ENCODE assay signal across 21 cellular contexts in genomic region chr16:52825882-52826281, GRCh38.
DNase-seq lines count a peak whose midpoint lies in the region; ATAC-seq and TF ChIP-seq lines count a peak whose summit lies in the region.
"Had no signal": no experiment of that assay in that cellular context is flagged by ENCODE, and none has a peak within 500 bp of the region (broad histone marks: within the 10 kb centered on the region; RNA-seq: fewer than 3 reads in every experiment).

No MANE protein-coding gene starts in this region.

- H3K9me2 ChIP-seq in GM23338 (ENCODE audit: insufficient read depth), result no peaks in the 10 kb centered on the region

- H3K4me1 Mint-ChIP-seq in GM23338, result no peaks in the 10 kb centered on the region
- H3K4me1 Mint-ChIP-seq: CD8-positive, alpha-beta memory T cell; WTC11 had no signal

- peak; percentile 9 for DNase-seq in A673 (ENCODE audit: low spot score)
- DNase-seq in Jurkat, Clone E6-1 (ENCODE audit: low read depth, low spot score), result peak; percentile 17
- peak; percentile 92 for DNase-seq in NCI-H2171 treated with DMSO at 0.1 percent for 48 hours (lab: John Stamatoyannopoulos, UW)
- peak; percentile 24 for DNase-seq in SK-N-DZ (ENCODE audit: low spot score)
- DNase-seq in GM23338 (ENCODE audit: low spot score), result no peak
- no peak for DNase-seq in Right ventricle myocardium superior
- DNase-seq in NCI-H146 (lab: John Stamatoyannopoulos, UW), result no peak
- DNase-seq: CD8-positive, alpha-beta memory T cell; GDM1; MV-4-11; SIG-M5; stimulated activated CD4-positive, alpha-beta T cell treated with anti-CD3 and anti-CD28 coated beads, Interleukin-2, amount 100 ng/mL, for 48 hours; substantia nigra; T-helper 2 cell had no signal

- H3K27me3 ChIP-seq in A673 (replicated peaks; ENCODE audit: insufficient read depth, low read depth, low read length, poor library complexity) (no peaks in the 10 kb centered on the region), GM23338 (ENCODE audit: insufficient read depth) (no peaks in the 10 kb centered on the region)
- H3K27me3 ChIP-seq: body of pancreas had no signal

- ATAC-seq in GM23338, result no peak
- ATAC-seq in HG03280 (IDR thresholded peaks at IDR 0.05; ENCODE audit: unreplicated experiment), result no peak
- ATAC-seq in Right ventricle myocardium superior (ENCODE audit: poor library complexity), result no peak
- ATAC-seq: body of pancreas, HepG2, left lobe of liver, WTC11 had no signal

- no peaks in the 10 kb centered on the region for H3K9me3 Mint-ChIP-seq in GM23338

- CTCF ChIA-PET in A673 (lab: Charles Lee), result no interaction called here

- intact Hi-C loops in A673 (cut with micrococcal nuclease; ENCODE audit: unreplicated experiment), result no loop called here
- intact Hi-C loops in Right ventricle myocardium superior (cut with DNase I), result no loop called here

- H3K4me3 Mint-ChIP-seq in GM23338, result no peak overlapping the region
- H3K4me3 Mint-ChIP-seq: activated naive CD8-positive, alpha-beta T cell; CD8-positive, alpha-beta memory T cell; WTC11 had no signal

- H3K27ac Mint-ChIP-seq in GM23338, result no peak overlapping the region
- H3K27ac Mint-ChIP-seq: activated naive CD8-positive, alpha-beta T cell; CD8-positive, alpha-beta memory T cell; WTC11 had no signal

- H3K36me3 Mint-ChIP-seq in GM23338 (ENCODE audit: low read depth), result no peaks in the 10 kb centered on the region
- H3K36me3 Mint-ChIP-seq: activated naive CD8-positive, alpha-beta T cell; CD8-positive, alpha-beta memory T cell; WTC11 had no signal

- H3K4me3 ChIP-seq in A673 (ENCODE audit: low read depth, low read length, poor library complexity, severe bottlenecking) (no peak overlapping the region), GM23338 (no peak overlapping the region)
- H3K4me3 ChIP-seq in Jurkat, Clone E6-1 (ENCODE audit: low read length), result no peak overlapping the region
- H3K4me3 ChIP-seq: body of pancreas, coronary artery had no signal

- H3K4me1 ChIP-seq in A673 (ENCODE audit: insufficient read depth, low read length, poor library complexity, severe bottlenecking) (no peaks in the 10 kb centered on the region), GM23338 (ENCODE audit: insufficient read depth) (no peaks in the 10 kb centered on the region)
- H3K4me1 ChIP-seq: body of pancreas had no signal

- TF ChIP-seq CTCF in A673 (conservative IDR thresholded peaks at IDR 0.05; ENCODE audit: low read depth, low read length) (no peak), GM23338 (conservative IDR thresholded peaks at IDR 0.05; ENCODE audit: low read depth in 2 of 2) (no peak)

- BruUV-seq in A673 (replicated peaks; lab: Mats Ljungman, UMichigan), result no TSS peak

- H3K4me2 ChIP-seq in GM23338, result no peak overlapping the region

- no peaks in the 10 kb centered on the region for H3K27me3 Mint-ChIP-seq in GM23338 (ENCODE audit: insufficient read depth, low read depth, poor library complexity)
- H3K27me3 Mint-ChIP-seq: activated naive CD8-positive, alpha-beta T cell had no signal

- H3K79me2 ChIP-seq in GM23338 (replicated peaks; ENCODE audit: insufficient read depth), result no peaks in the 10 kb centered on the region

- no peak overlapping the region for H3K27ac ChIP-seq in A673 (ENCODE audit: low read depth, low read length, poor library complexity, severe bottlenecking)
- H3K27ac ChIP-seq in GM23338 (ENCODE audit: low read depth), result no peak overlapping the region
- H3K27ac ChIP-seq: body of pancreas, coronary artery had no signal

- H4K20me1 ChIP-seq in GM23338 (replicated peaks; ENCODE audit: insufficient read depth), result no peaks in the 10 kb centered on the region

- no peaks in the 10 kb centered on the region for H3K9me3 ChIP-seq in A673 (ENCODE audit: low read depth, low read length, poor library complexity, severe bottlenecking)
- H3K9me3 ChIP-seq: body of pancreas had no signal

- H3F3A ChIP-seq in GM23338 (replicated peaks; ENCODE audit: low read depth), result no peaks in the 10 kb centered on the region

- POLR2A ChIA-PET in A673 (lab: Charles Lee; ENCODE audit: low non-redundant PET), result no interaction called here

- no peaks in the 10 kb centered on the region for H3K36me3 ChIP-seq in A673 (ENCODE audit: insufficient read depth, low read length, poor library complexity, severe bottlenecking)
- no peaks in the 10 kb centered on the region for H3K36me3 ChIP-seq in GM23338 (ENCODE audit: insufficient read depth)

- no peak overlapping the region for H2AFZ ChIP-seq in GM23338

TF ChIP-seq in GM23338, 12 proteins besides CTCF, POLR2A, EP300 and RAD21 (continues in another document):
- TF ChIP-seq ZNF462 (CRISPR knock-in tag; IDR thresholded peaks at IDR 0.05) (no peak), EZH2 (IDR thresholded peaks at IDR 0.05; ENCODE audit: low read depth, unreplicated experiment) (no peak), ETS1 (IDR thresholded peaks at IDR 0.05) (no peak), POLR2AphosphoS5 (IDR thresholded peaks at IDR 0.05; ENCODE audit: low read depth) (no peak), JUNB (IDR thresholded peaks at IDR 0.05; ENCODE audit: unreplicated experiment) (no peak), ZNF331 (CRISPR knock-in tag; IDR thresholded peaks at IDR 0.05; ENCODE audit: low read depth) (no peak), NANOG (IDR thresholded peaks at IDR 0.05; ENCODE audit: borderline replicate concordance) (no peak), EZH2phosphoT487 (IDR thresholded peaks at IDR 0.05; ENCODE audit: unreplicated experiment) (no peak)

Comparison
In these comparisons a context has a peak if more than half of its experiments do, and no peak if none do; other contexts are left out.
1. DNase-seq: peak in A673 (single experiment), Jurkat, Clone E6-1 (single experiment), NCI-H2171 treated with DMSO at 0.1 percent for 48 hours (single experiment) and SK-N-DZ (single experiment); none in GM23338 (single experiment), Right ventricle myocardium superior (single experiment) and NCI-H146 (single experiment).